22 cellular contexts compared by ENCODE assay signal in the genomic region with DNA sequence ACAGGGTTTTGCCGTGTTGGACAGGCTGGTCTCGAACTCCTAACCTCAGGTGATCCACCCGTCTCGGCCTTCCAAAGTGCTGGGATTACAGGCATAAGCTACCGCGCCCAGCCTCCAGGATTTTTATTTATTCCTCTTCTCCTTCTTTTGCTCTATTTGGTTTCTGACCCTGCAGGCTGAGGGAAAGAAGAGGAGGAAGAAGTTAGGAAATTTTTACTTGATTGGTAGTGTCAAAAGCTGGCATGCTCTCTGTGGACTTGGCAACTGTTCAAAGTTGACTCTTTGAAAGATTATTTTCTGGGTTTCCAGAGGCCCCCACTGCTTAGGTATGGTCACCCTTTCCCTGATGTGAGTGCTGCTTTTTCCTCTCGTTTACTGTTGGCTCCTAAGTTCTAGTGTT.
"Had no signal": no experiment of that assay in that cellular context is flagged by ENCODE, and none has a peak within 500 bp of the region (broad histone marks: within the 10 kb centered on the region; RNA-seq: fewer than 3 reads in every experiment).

No MANE protein-coding gene starts in this region.

- ATAC-seq: Panc1, PC-3 had no signal

- H3K9me3 ChIP-seq: SK-N-SH had no signal

- DNase-seq: KBM-7, MV-4-11, NCI-H1048, NCI-H1105, NCI-H1417, NCI-H1436 treated with DMSO at 0.1 percent for 48 hours, NCI-H1694, NCI-H187 treated with DMSO at 0.1 percent for 48 hours, NCI-H2029 treated with DMSO at 0.1 percent for 48 hours, NCI-H2171 treated with DMSO at 0.1 percent for 48 hours, NCI-H345, NCI-H446 treated with DMSO at 0.1 percent for 48 hours, NCI-H510A treated with DMSO at 0.1 percent for 48 hours, NCI-H526, NCI-H82, PC-3, SHP77, SK-N-SH, SW 1271 had no signal

- H3K4me2 ChIP-seq: SK-N-SH had no signal

- H3K27ac ChIP-seq: HL-60, RWPE1 had no signal

- H3K9me2 ChIP-seq: SK-N-SH had no signal
